In the genomic region with DNA sequence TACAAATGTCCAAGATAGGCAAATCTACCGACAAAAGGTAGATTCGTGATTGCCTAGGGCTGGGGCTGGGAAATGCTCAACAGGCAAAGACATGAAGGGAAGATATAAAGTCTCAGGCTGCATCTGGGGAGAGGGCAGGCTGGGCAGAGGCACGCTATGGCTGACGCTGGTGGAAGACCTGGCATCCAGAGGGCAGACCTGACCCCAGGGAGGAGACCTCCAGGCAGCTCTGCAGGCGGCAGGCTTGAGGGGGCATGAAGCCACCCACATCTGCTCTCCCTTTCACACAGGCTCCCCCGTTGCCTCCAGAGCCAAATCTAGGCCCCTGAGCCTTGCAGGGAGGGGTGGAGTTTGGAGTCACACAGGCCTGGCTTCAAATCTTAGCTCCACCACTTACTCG, we compare ENCODE assay signal across 16 cellular contexts.
A peak's percentile ranks its signal among the peaks of the same experiment; 100 is the strongest.
DNase-seq lines count a peak whose midpoint lies in the region; ATAC-seq, FAIRE-seq and TF ChIP-seq lines count a peak whose summit lies in the region.
"Had no signal": no experiment of that assay in that cellular context is flagged by ENCODE, and none has a peak within 500 bp of the region (broad histone marks: within the 10 kb centered on the region; RNA-seq: fewer than 3 reads in every experiment).

No MANE protein-coding gene starts in this region.

- no peaks in the 10 kb centered on the region for H3K9me3 Mint-ChIP-seq in activated T-helper 1 cell treated with anti-CD3 and anti-CD28 coated beads, Interleukin-12 subunit alpha, Interleukin-12 subunit beta, Interleukin-2, Interleukin-4 antibody, amounts not matched to agents 30 ng/mL and 10 ng/mL and 1 ng/mL, durations not matched to agents 14 hours and 24 hours and 36 hours
- H3K9me3 Mint-ChIP-seq: CD4-positive, alpha-beta T cell; HFFc6 had no signal

- H3F3A ChIP-seq in PC-9 (ENCODE audit: insufficient read depth, low read depth): no peaks in the 10 kb centered on the region

- H3K27me3 ChIP-seq in right lobe of liver: no peaks in the 10 kb centered on the region
- peaks cover 0 to 29% of the 10 kb centered on the region in 2 experiments for H3K27me3 ChIP-seq in HepG2 (ENCODE audit: control insufficient read depth in 1 of 2, insufficient read depth in 2 of 2, low read length in 2 of 2)
- no peaks in the 10 kb centered on the region for H3K27me3 ChIP-seq in spleen (replicated peaks in 1 of 7)
- H3K27me3 ChIP-seq in PC-9 (ENCODE audit: insufficient read depth, low read depth): peaks cover 35% of the 10 kb centered on the region
- H3K27me3 ChIP-seq: BLaER1 treated with 17β-estradiol and CSF1 and Interleukin-3, amounts not matched to agents 10 nM and 100 nM had no signal

- no peak overlapping the region for H3K27ac Mint-ChIP-seq in activated T-helper 1 cell treated with anti-CD3 and anti-CD28 coated beads, Interleukin-12 subunit alpha, Interleukin-12 subunit beta, Interleukin-2, Interleukin-4 antibody, amounts not matched to agents 30 ng/mL and 10 ng/mL and 1 ng/mL, durations not matched to agents 14 hours and 24 hours and 36 hours
- H3K27ac Mint-ChIP-seq: CD4-positive, alpha-beta T cell; HFFc6 had no signal

- FAIRE-seq in HepG2 (lab: Jason Lieb, UNC) (no peak), kidney (lab: Jason Lieb, UNC) (no peak)
- FAIRE-seq: GM12878 had no signal

- no peaks in the 10 kb centered on the region for H3K9me2 ChIP-seq in PC-9 (ENCODE audit: insufficient read depth)

- no peak for TF ChIP-seq CTCF in right lobe of liver (IDR thresholded peaks at IDR 0.05)
- TF ChIP-seq CTCF in HepG2 (CRISPR knock-in tag; IDR thresholded peaks at IDR 0.05): no peak
- TF ChIP-seq CTCF in kidney (IDR thresholded peaks at IDR 0.05; ENCODE audit: borderline replicate concordance, extremely low read depth, insufficient read depth): no peak
- TF ChIP-seq CTCF in spleen (IDR thresholded peaks at IDR 0.05 in 8 of 11, conservative IDR thresholded peaks at IDR 0.05 in 3 of 11): no peak
- TF ChIP-seq CTCF in PC-9 (conservative IDR thresholded peaks at IDR 0.05): no peak

- CTCF ChIA-PET in HepG2 (lab: Yijun Ruan, JAX; ENCODE audit: low intra/inter-chr PET ratio, low total read pairs): no interaction called here
- CTCF ChIA-PET in PC-9 (lab: Charles Lee): no interaction called here

- TF ChIP-seq POLR2A in right lobe of liver (IDR thresholded peaks at IDR 0.05) (no peak), HepG2 (IDR thresholded peaks at IDR 0.05; ENCODE audit: insufficient read depth in 1 of 2, low read depth in 2 of 2, low read length in 2 of 2) (no peak), spleen (IDR thresholded peaks at IDR 0.05) (no peak)

- H3K27ac ChIP-seq in right lobe of liver (no peak overlapping the region), HepG2 (ENCODE audit: extremely low read length, insufficient read depth, low read length) (no peak overlapping the region), kidney (ENCODE audit: low read depth in 2 of 2, low read length in 2 of 2) (no peak overlapping the region), spleen (no peak overlapping the region), PC-9 (no peak overlapping the region)
- H3K27ac ChIP-seq: 22Rv1 had no signal

- H3K4me1 ChIP-seq in right lobe of liver: no peaks in the 10 kb centered on the region
- H3K4me1 ChIP-seq in HepG2 (ENCODE audit: insufficient read depth, low read length): no peaks in the 10 kb centered on the region
- no peaks in the 10 kb centered on the region for H3K4me1 ChIP-seq in kidney (ENCODE audit: control insufficient read depth in 1 of 2, insufficient read depth in 1 of 2, low read depth in 1 of 2, low read length in 2 of 2)
- no peaks in the 10 kb centered on the region for H3K4me1 ChIP-seq in spleen
- no peaks in the 10 kb centered on the region for H3K4me1 ChIP-seq in PC-9 (replicated peaks; ENCODE audit: insufficient read depth)
- H3K4me1 ChIP-seq: BLaER1 treated with 17β-estradiol and CSF1 and Interleukin-3, amounts not matched to agents 10 nM and 100 nM had no signal

- H3K36me3 ChIP-seq in right lobe of liver (no peaks in the 10 kb centered on the region), HepG2 (replicated peaks in 1 of 2; ENCODE audit: control insufficient read depth in 1 of 2, insufficient read depth in 2 of 2, low read length in 2 of 2) (no peaks in the 10 kb centered on the region), kidney (ENCODE audit: control insufficient read depth in 1 of 2, insufficient read depth in 2 of 2, low read length in 2 of 2) (no peaks in the 10 kb centered on the region), spleen (peaks cover 0 to 8% (median 0%) of the 10 kb centered on the region in 6 donors), PC-9 (ENCODE audit: low read depth) (no peaks in the 10 kb centered on the region)

- no peak overlapping the region for H3K4me3 Mint-ChIP-seq in activated T-helper 1 cell treated with anti-CD3 and anti-CD28 coated beads, Interleukin-12 subunit alpha, Interleukin-12 subunit beta, Interleukin-2, Interleukin-4 antibody, amounts not matched to agents 30 ng/mL and 10 ng/mL and 1 ng/mL, durations not matched to agents 14 hours and 24 hours and 36 hours
- H3K4me3 Mint-ChIP-seq: CD4-positive, alpha-beta T cell; HFFc6 had no signal

- H3K4me2 ChIP-seq in HepG2 (ENCODE audit: low read depth, low read length): no peak overlapping the region
- no peak overlapping the region for H3K4me2 ChIP-seq in PC-9
- H3K4me2 ChIP-seq: BLaER1 treated with 17β-estradiol and CSF1 and Interleukin-3, amounts not matched to agents 10 nM and 100 nM had no signal

- no peaks in the 10 kb centered on the region for H3K36me3 Mint-ChIP-seq in activated T-helper 1 cell treated with anti-CD3 and anti-CD28 coated beads, Interleukin-12 subunit alpha, Interleukin-12 subunit beta, Interleukin-2, Interleukin-4 antibody, amounts not matched to agents 30 ng/mL and 10 ng/mL and 1 ng/mL, durations not matched to agents 14 hours and 24 hours and 36 hours (ENCODE audit: low read depth)

- 71% methylated on average over 4 of the region's 7 CpGs for WGBS in right lobe of liver (ENCODE audit: insufficient coverage, low coverage, low lambda C conversion rate, missing lambda C conversion rate)
- 8% methylated on average over 5 of the region's 7 CpGs for WGBS in HepG2 (ENCODE audit: low lambda C conversion rate)
- 68 to 81% (median 71%) methylated on average over 5 to 7 of the region's 7 CpGs for WGBS in spleen, 5 donors

- H3K9me3 ChIP-seq in right lobe of liver (no peaks in the 10 kb centered on the region), HepG2 (ENCODE audit: low read length) (no peaks in the 10 kb centered on the region), kidney (ENCODE audit: control insufficient read depth in 1 of 2, low read length in 2 of 2) (no peaks in the 10 kb centered on the region), spleen (no peaks in the 10 kb centered on the region), PC-9 (ENCODE audit: insufficient read depth, low read depth) (no peaks in the 10 kb centered on the region)
- H3K9me3 ChIP-seq: BLaER1 treated with 17β-estradiol and CSF1 and Interleukin-3, amounts not matched to agents 10 nM and 100 nM had no signal

- ATAC-seq in right lobe of liver (no peak), HepG2 (no peak), HG02610 (IDR thresholded peaks at IDR 0.05; ENCODE audit: unreplicated experiment) (no peak)

- no peaks in the 10 kb centered on the region for H3K4me1 Mint-ChIP-seq in activated T-helper 1 cell treated with anti-CD3 and anti-CD28 coated beads, Interleukin-12 subunit alpha, Interleukin-12 subunit beta, Interleukin-2, Interleukin-4 antibody, amounts not matched to agents 30 ng/mL and 10 ng/mL and 1 ng/mL, durations not matched to agents 14 hours and 24 hours and 36 hours (ENCODE audit: low read depth)

- H2AFZ ChIP-seq in HepG2 (ENCODE audit: low read length): no peak overlapping the region
- H2AFZ ChIP-seq in PC-9: no peak overlapping the region

- no peaks in the 10 kb centered on the region for H3K79me2 ChIP-seq in HepG2 (ENCODE audit: insufficient read depth, low read length)
- no peaks in the 10 kb centered on the region for H3K79me2 ChIP-seq in PC-9 (ENCODE audit: low read depth)

- TF ChIP-seq RAD21 in HepG2 (CRISPR knock-in tag; IDR thresholded peaks at IDR 0.05): no peak

- H3K27me3 Mint-ChIP-seq in activated T-helper 1 cell treated with anti-CD3 and anti-CD28 coated beads, Interleukin-12 subunit alpha, Interleukin-12 subunit beta, Interleukin-2, Interleukin-4 antibody, amounts not matched to agents 30 ng/mL and 10 ng/mL and 1 ng/mL, durations not matched to agents 14 hours and 24 hours and 36 hours (ENCODE audit: insufficient read depth): peaks cover 11% of the 10 kb centered on the region

- no peak for TF ChIP-seq EP300 in HepG2 (IDR thresholded peaks at IDR 0.05; ENCODE audit: low read depth in 2 of 2, low read length in 2 of 2)
- no peak for TF ChIP-seq EP300 in HepG2 (CRISPR knock-in tag; IDR thresholded peaks at IDR 0.05; ENCODE audit: borderline replicate concordance)

- no peak overlapping the region for H3K9ac ChIP-seq in HepG2 (ENCODE audit: insufficient read depth, low read depth, low read length)
- H3K9ac ChIP-seq in kidney (ENCODE audit: low read length in 2 of 2): no peak overlapping the region
- H3K9ac ChIP-seq: BLaER1 treated with 17β-estradiol and CSF1 and Interleukin-3, amounts not matched to agents 10 nM and 100 nM had no signal

- DNase-seq in right lobe of liver (peak in 2 of 3 donors; percentile 5 to 36), HepG2 (ENCODE audit: low spot score) (no peak), kidney (peak; percentile 49), spleen (peak; percentile 65), NCI-H128 (lab: John Stamatoyannopoulos, UW; ENCODE audit: unreplicated experiment) (no peak), PC-9 (no peak)
- DNase-seq in activated T-helper 1 cell treated with anti-CD3 and anti-CD28 coated beads, Interleukin-12 subunit alpha, Interleukin-12 subunit beta, Interleukin-2, Interleukin-4 antibody, amounts not matched to agents 30 ng/mL and 10 ng/mL and 1 ng/mL, durations not matched to agents 14 hours and 24 hours and 36 hours (ENCODE audit: low spot score): no peak
- DNase-seq: AML-193; CD4-positive, alpha-beta T cell; DMS79; HCEC 1CT; HFFc6 had no signal

- in situ Hi-C loops in HepG2 (cut with HindIII; ENCODE audit: extremely low pct_ligation_motif_present, low pct_unique_long_range_greater_than_20kb): loop anchor here (10.0 kb wide), 1 partner anchor 86 kb away; no protein-coding TSS in a partner anchor

- intact Hi-C loops in right lobe of liver (cut with DNase I) (no loop called here), HepG2 (cut with micrococcal nuclease; ENCODE audit: unreplicated experiment) (no loop called here), kidney (cut with DNase I) (no loop called here), spleen (cut with DNase I; ENCODE audit: low total_unique reads) (no loop called here), PC-9 (cut with micrococcal nuclease; ENCODE audit: unreplicated experiment) (no loop called here)
- intact Hi-C loops in activated T-helper 1 cell treated with anti-CD3 and anti-CD28 coated beads, Interleukin-12 subunit alpha, Interleukin-12 subunit beta, Interleukin-2, Interleukin-4 antibody, amounts not matched to agents 30 ng/mL and 10 ng/mL and 1 ng/mL, durations not matched to agents 14 hours and 24 hours and 36 hours (cut with micrococcal nuclease): no loop called here

- BruUV-seq in HepG2 (replicated peaks; lab: Mats Ljungman, UMichigan) (no TSS peak), PC-9 (replicated peaks; lab: Mats Ljungman, UMichigan) (no TSS peak)

- POLR2A ChIA-PET in HepG2 (lab: Yijun Ruan, JAX): no interaction called here
- POLR2A ChIA-PET in PC-9 (lab: Charles Lee; ENCODE audit: unreplicated experiment): no interaction called here

- H4K20me1 ChIP-seq in HepG2 (ENCODE audit: insufficient read depth, low read length) (no peaks in the 10 kb centered on the region), PC-9 (ENCODE audit: insufficient read depth) (no peaks in the 10 kb centered on the region)

- H3K4me3 ChIP-seq in right lobe of liver (no peak overlapping the region), HepG2 (replicated peaks in 1 of 3; ENCODE audit: insufficient read depth in 1 of 3, low read depth in 2 of 3, low read length in 3 of 3) (no peak overlapping the region), kidney (ENCODE audit: low read length in 2 of 2) (no peak overlapping the region), spleen (no peak overlapping the region), PC-9 (no peak overlapping the region)
- H3K4me3 ChIP-seq: BLaER1 treated with 17β-estradiol and CSF1 and Interleukin-3, amounts not matched to agents 10 nM and 100 nM; GM12878 had no signal

Comparison
In these comparisons a context has a peak if more than half of its experiments do, and no peak if none do; other contexts are left out.
1. DNase-seq: peak in right lobe of liver (2 of 3), kidney (single experiment) and spleen (single experiment); none in HepG2 (single experiment), NCI-H128 (single experiment), activated T-helper 1 cell treated with anti-CD3 and anti-CD28 coated beads, Interleukin-12 subunit alpha, Interleukin-12 subunit beta, Interleukin-2, Interleukin-4 antibody, amounts not matched to agents 30 ng/mL and 10 ng/mL and 1 ng/mL, durations not matched to agents 14 hours and 24 hours and 36 hours (single experiment) and PC-9 (0 of 2).